ENCODE assay signal across 20 cellular contexts in the genomic region with DNA sequence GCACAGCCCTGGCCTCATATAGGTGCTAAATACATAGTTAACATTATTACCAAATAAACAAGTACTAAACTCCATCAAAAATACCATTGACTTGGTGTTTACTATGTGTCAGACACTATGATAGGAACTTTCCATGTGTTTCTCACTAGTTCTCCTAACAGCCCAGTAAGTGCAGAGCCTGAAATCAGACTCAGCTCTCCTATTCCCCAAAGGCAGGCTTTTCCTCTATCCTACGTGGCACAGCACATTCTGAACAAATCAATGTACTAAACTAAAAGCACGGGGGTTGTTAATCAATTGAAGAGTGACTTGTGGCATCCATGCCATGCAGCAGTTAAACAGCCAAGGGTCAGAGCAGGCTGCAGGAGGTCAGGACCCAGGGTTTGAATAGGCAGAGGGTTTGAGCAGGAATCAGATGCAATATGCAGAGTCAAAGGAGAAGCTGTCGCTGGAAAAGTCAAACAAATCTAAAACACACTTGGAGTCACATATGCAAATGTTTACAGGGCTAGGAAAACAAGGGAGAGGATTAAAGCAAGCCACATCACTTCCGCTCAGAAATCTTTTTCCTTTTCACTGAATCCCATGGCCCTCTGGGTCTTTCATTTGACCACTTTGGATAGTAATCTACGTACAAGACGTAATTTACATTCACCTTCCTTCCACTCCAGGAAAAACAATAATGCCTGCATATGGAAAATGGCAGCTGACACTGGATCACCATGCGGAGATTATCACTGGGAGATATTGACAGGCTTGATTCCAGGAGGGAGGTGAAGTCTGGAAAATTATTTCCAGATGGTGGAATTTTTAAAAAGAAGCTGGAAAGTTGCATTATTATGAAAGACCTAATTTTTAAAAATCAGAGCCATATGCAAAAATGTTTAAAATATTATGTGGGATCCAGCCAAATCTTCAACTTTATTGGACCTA.
A peak's percentile ranks its signal among the peaks of the same experiment; 100 is the strongest.
DNase-seq lines count a peak whose midpoint lies in the region; ATAC-seq and TF ChIP-seq lines count a peak whose summit lies in the region.
"Had no signal": no experiment of that assay in that cellular context is flagged by ENCODE, and none has a peak within 500 bp of the region (broad histone marks: within the 10 kb centered on the region; RNA-seq: fewer than 3 reads in every experiment).

No MANE protein-coding gene starts in this region.

- dilution Hi-C loops in mammary epithelial cell (cut with HindIII; ENCODE audit: low sequenced_read_pairs), result no loop called here

- H3K9ac ChIP-seq in mammary epithelial cell (ENCODE audit: insufficient read depth, low read length), result no peak overlapping the region

- H4K20me1 ChIP-seq in mammary epithelial cell (ENCODE audit: insufficient read depth, low read length) (no peaks in the 10 kb centered on the region), hepatocyte (ENCODE audit: insufficient read depth, poor library complexity, severe bottlenecking) (no peaks in the 10 kb centered on the region)

- H3K9me2 ChIP-seq in hepatocyte (replicated peaks; ENCODE audit: insufficient read depth), result no peaks in the 10 kb centered on the region

- ATAC-seq in HG03135 (IDR thresholded peaks at IDR 0.05; ENCODE audit: unreplicated experiment) (no peak), GM21526 (IDR thresholded peaks at IDR 0.05; ENCODE audit: low FRiP score, unreplicated experiment) (no peak), HG03457 (IDR thresholded peaks at IDR 0.05; ENCODE audit: unreplicated experiment) (no peak)

- WGBS in mammary epithelial cell (ENCODE audit: low coverage, missing lambda C conversion rate), result 51% methylated on average over 7 of the region's 7 CpGs
- WGBS in ectodermal cell, 2 experiments, result 64 to 65% methylated on average over 7 of the region's 7 CpGs
- WGBS in hepatocyte (ENCODE audit: low lambda C conversion rate, missing lambda C conversion rate), result 47% methylated on average over 7 of the region's 7 CpGs

- TF ChIP-seq CTCF in breast epithelium (IDR thresholded peaks at IDR 0.05) (no peak), mammary epithelial cell (conservative IDR thresholded peaks at IDR 0.05 in 1 of 2, IDR thresholded peaks at IDR 0.05 in 1 of 2; ENCODE audit: extremely low read depth in 1 of 2, insufficient read depth in 1 of 2, low read depth in 1 of 2, low read length in 2 of 2) (no peak), hepatocyte (IDR thresholded peaks at IDR 0.05; ENCODE audit: poor library complexity) (no peak), uterus (IDR thresholded peaks at IDR 0.05) (no peak)

- H3K4me3 ChIP-seq in breast epithelium (no peak overlapping the region), mammary epithelial cell (replicated peaks in 1 of 3; ENCODE audit: insufficient read depth in 1 of 3, low read depth in 2 of 3, low read length in 3 of 3) (no peak overlapping the region), ectodermal cell (ENCODE audit: insufficient read depth, low read depth, low read length) (no peak overlapping the region), hepatocyte (no peak overlapping the region), uterus (no peak overlapping the region)
- H3K4me3 ChIP-seq: lower lobe of right lung had no signal

- H3K4me2 ChIP-seq in mammary epithelial cell (ENCODE audit: insufficient read depth, low read depth, low read length) (no peak overlapping the region), hepatocyte (no peak overlapping the region)

- in situ Hi-C loops in mammary epithelial cell (cut with MboI; ENCODE audit: low sequenced_read_pairs in 2 of 2), result no loop called here

- no peaks in the 10 kb centered on the region for H3K27me3 ChIP-seq in breast epithelium
- H3K27me3 ChIP-seq in mammary epithelial cell (ENCODE audit: insufficient read depth, low read length), result no peaks in the 10 kb centered on the region
- no peaks in the 10 kb centered on the region for H3K27me3 ChIP-seq in ectodermal cell (ENCODE audit: control insufficient read depth, insufficient read depth, low read length, poor library complexity, severe bottlenecking)
- H3K27me3 ChIP-seq in hepatocyte, result no peaks in the 10 kb centered on the region
- H3K27me3 ChIP-seq in uterus, result no peaks in the 10 kb centered on the region

- no peak for TF ChIP-seq POLR2A in breast epithelium (IDR thresholded peaks at IDR 0.05)
- no peak for TF ChIP-seq POLR2A in uterus (IDR thresholded peaks at IDR 0.05)

- no peaks in the 10 kb centered on the region for H3K4me1 ChIP-seq in breast epithelium
- H3K4me1 ChIP-seq in mammary epithelial cell (ENCODE audit: insufficient read depth, low read length), result no peaks in the 10 kb centered on the region
- H3K4me1 ChIP-seq in ectodermal cell (ENCODE audit: control insufficient read depth, insufficient read depth, low read length), result peaks cover 18% of the 10 kb centered on the region
- H3K4me1 ChIP-seq in hepatocyte (ENCODE audit: insufficient read depth), result peaks cover 3% of the 10 kb centered on the region
- no peaks in the 10 kb centered on the region for H3K4me1 ChIP-seq in uterus
- H3K4me1 ChIP-seq: lower lobe of right lung had no signal

- H3K27ac ChIP-seq in breast epithelium (peak overlapping the region; percentile 2 to 66), mammary epithelial cell (ENCODE audit: insufficient read depth, low read depth, low read length) (no peak overlapping the region), ectodermal cell (ENCODE audit: insufficient read depth, low read depth, low read length, poor library complexity, severe bottlenecking) (peak overlapping the region; percentile 3), hepatocyte (peak overlapping the region; percentile 15), uterus (peak overlapping the region; percentile 6 to 15)
- H3K27ac ChIP-seq: 22Rv1, lower lobe of right lung had no signal

- no TSS peak for BruUV-seq in mammary epithelial cell (replicated peaks; lab: Mats Ljungman, UMichigan)

- intact Hi-C loops in breast epithelium (cut with DNase I; ENCODE audit: low total_unique reads) (loop anchor here (2.0 kb wide), 1 partner anchor 100 kb away; no protein-coding TSS in a partner anchor), mammary epithelial cell (cut with micrococcal nuclease) (no loop called here), uterus (cut with DNase I; ENCODE audit: low total_unique reads) (no loop called here)

- no peak overlapping the region for H2AFZ ChIP-seq in mammary epithelial cell (ENCODE audit: low read depth, low read length)
- H2AFZ ChIP-seq in hepatocyte, result no peak overlapping the region

- no peaks in the 10 kb centered on the region for H3K9me3 ChIP-seq in breast epithelium
- no peaks in the 10 kb centered on the region for H3K9me3 ChIP-seq in mammary epithelial cell (replicated peaks; ENCODE audit: insufficient read depth, low read length)
- H3K9me3 ChIP-seq in ectodermal cell (ENCODE audit: control insufficient read depth, low read length), result no peaks in the 10 kb centered on the region
- no peaks in the 10 kb centered on the region for H3K9me3 ChIP-seq in hepatocyte (ENCODE audit: low read depth)
- H3K9me3 ChIP-seq in uterus, result no peaks in the 10 kb centered on the region
- H3K9me3 ChIP-seq: lower lobe of right lung had no signal

- DNase-seq in breast epithelium (ENCODE audit: low spot score in 2 of 2) (no peak), mammary epithelial cell (no peak), hepatocyte (ENCODE audit: low spot score) (no peak), uterus (no peak)
- DNase-seq: activated CD4-positive, alpha-beta T cell treated with anti-CD3 and anti-CD28 coated beads for 4 hours; activated CD8-positive, alpha-beta memory T cell treated with anti-CD3 and anti-CD28 coated beads for 24 hours; activated effector memory CD4-positive, alpha-beta T cell treated with Interleukin-2 at 50 U/mL for 16 hours; CD4-positive, CD25-positive, alpha-beta regulatory T cell; head of caudate nucleus; kidney; lower lobe of right lung; NCI-H1105 treated with DMSO at 0.1 percent for 48 hours; NCI-H2029; stimulated activated CD4-positive, alpha-beta T cell treated with anti-CD3 and anti-CD28 coated beads, Interleukin-15, amount 100 ng/mL, for 24 hours; stimulated activated naive CD4-positive, alpha-beta T cell treated with Interleukin-2 at 50 U/mL for 16 hours had no signal

- H3K36me3 ChIP-seq in breast epithelium (no peaks in the 10 kb centered on the region), mammary epithelial cell (ENCODE audit: insufficient read depth, low read length) (no peaks in the 10 kb centered on the region), ectodermal cell (ENCODE audit: control insufficient read depth, insufficient read depth, low read length) (no peaks in the 10 kb centered on the region), hepatocyte (replicated peaks; ENCODE audit: insufficient read depth, low read depth) (no peaks in the 10 kb centered on the region), uterus (no peaks in the 10 kb centered on the region)
- H3K36me3 ChIP-seq: lower lobe of right lung had no signal

- no peaks in the 10 kb centered on the region for H3K79me2 ChIP-seq in mammary epithelial cell (ENCODE audit: insufficient read depth, low read length)
- no peaks in the 10 kb centered on the region for H3K79me2 ChIP-seq in hepatocyte

- CTCF ChIA-PET in mammary epithelial cell (lab: Charles Lee; ENCODE audit: low non-redundant PET), result no interaction called here
